ENCODE assay signal across 23 cellular contexts in the genomic region with DNA sequence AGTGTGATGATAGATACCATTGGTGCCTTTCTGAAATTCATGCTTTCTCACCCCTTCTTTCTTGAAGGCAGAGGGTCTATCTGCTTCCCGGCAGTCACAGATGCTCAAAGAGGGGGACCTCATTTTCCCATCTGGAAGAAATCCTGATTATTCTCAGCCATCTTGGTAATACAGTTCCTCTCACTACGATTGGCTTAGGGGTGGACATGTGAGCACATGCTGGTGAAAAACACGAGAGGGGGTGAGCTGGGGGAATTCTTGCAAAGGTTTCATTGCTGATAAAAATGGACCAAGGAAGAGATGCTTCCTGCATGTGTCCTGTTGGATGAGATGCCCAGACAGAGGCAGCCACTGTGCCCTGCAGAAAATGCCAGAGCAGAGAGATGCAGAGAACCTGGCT.
"Had no signal": no experiment of that assay in that cellular context is flagged by ENCODE, and none has a peak within 500 bp of the region (broad histone marks: within the 10 kb centered on the region; RNA-seq: fewer than 3 reads in every experiment).

No MANE protein-coding gene starts in this region.

- DNase-seq: dorsolateral prefrontal cortex; effector CD8-positive, alpha-beta T cell; endodermal cell; foreskin fibroblast; gastrocnemius medialis; head of caudate nucleus; left ventricle myocardium superior; lower lobe of right lung; mucosa of descending colon; naive B cell; nucleus accumbens; ovary; psoas muscle; sigmoid colon; stimulated activated CD4-positive, alpha-beta T cell treated with anti-CD3 and anti-CD28 coated beads, Interleukin-4, amount 100 ng/mL, for 4 hours; stimulated activated naive B cell treated with anti-CD40 and anti-IgM and Interleukin-4, amounts not matched to agents 10 μg/mL and 1 μg/mL and 100 μg/mL, for 72 hours; upper lobe of left lung had no signal

- H3K27me3 ChIP-seq: dorsolateral prefrontal cortex, gastrocnemius medialis, ovary, sigmoid colon, tibial nerve, upper lobe of left lung had no signal

- H3K36me3 ChIP-seq: gastrocnemius medialis, lower lobe of right lung, ovary, sigmoid colon, thoracic aorta, tibial nerve, upper lobe of left lung had no signal

- H3K4me3 ChIP-seq: dorsolateral prefrontal cortex, gastrocnemius medialis, lower lobe of right lung, mucosa of descending colon, ovary, psoas muscle, sigmoid colon, thoracic aorta, tibial nerve, upper lobe of left lung had no signal

- H3K4me1 ChIP-seq: gastrocnemius medialis, psoas muscle, sigmoid colon had no signal

- H3K27ac ChIP-seq: dorsolateral prefrontal cortex, epithelial cell of prostate, gastrocnemius medialis, lower lobe of right lung, ovary, psoas muscle, sigmoid colon, thoracic aorta, tibial nerve, upper lobe of left lung had no signal

- FAIRE-seq: colon, keratinocyte, urothelium cell line had no signal

- H3K9me3 ChIP-seq: gastrocnemius medialis, lower lobe of right lung, mucosa of descending colon, ovary, psoas muscle, sigmoid colon, thoracic aorta, tibial nerve, upper lobe of left lung had no signal
